In the genomic region with DNA sequence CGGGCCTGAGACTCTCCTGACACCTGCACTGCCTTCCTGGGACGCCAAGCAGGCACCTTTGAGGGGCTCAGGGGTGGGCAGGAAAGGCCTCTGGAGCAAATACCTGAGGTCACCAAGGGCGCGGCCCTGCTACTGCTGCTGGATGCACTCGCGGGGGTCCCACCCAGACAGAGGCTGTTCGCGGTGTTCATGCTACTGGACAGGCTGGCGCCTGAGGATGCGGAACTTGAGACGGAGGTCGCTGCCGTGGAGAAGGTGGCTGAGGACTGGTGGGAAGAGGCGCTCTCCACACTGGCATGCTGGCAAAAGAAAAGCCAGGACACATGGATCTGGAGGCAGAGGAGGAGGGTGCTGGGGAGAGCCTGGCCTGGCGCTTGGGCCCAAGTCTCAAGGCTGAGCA, we compare ENCODE assay signal across 20 cellular contexts.
"Had no signal": no experiment of that assay in that cellular context is flagged by ENCODE, and none has a peak within 500 bp of the region (broad histone marks: within the 10 kb centered on the region; RNA-seq: fewer than 3 reads in every experiment).

No MANE protein-coding gene starts in this region.

- H3K27me3 ChIP-seq: body of pancreas, neutrophil, thyroid gland had no signal

- H3K27me3 Mint-ChIP-seq: dendritic cell treated with granulocyte-macrophage colony-stimulating factor and Interleukin-4, amounts not matched to agents 40 ng/mL and 50 ng/mL, for 4 days; naive thymus-derived CD8-positive, alpha-beta T cell had no signal

- DNase-seq: activated CD4-positive, alpha-beta T cell treated with anti-CD3 and anti-CD28 coated beads for 1 hour; activated CD4-positive, alpha-beta T cell treated with anti-CD3 and anti-CD28 coated beads, Interleukin-2, amount 50 U/mL, for 1 hour; activated naive CD4-positive, alpha-beta T cell treated with Interleukin-2 at 50 U/mL for 16 hours; activated T-cell treated with anti-CD3 and anti-CD28 coated beads, Interleukin-2, amount 50 U/mL, for 4 hours; anterior cingulate cortex; body of pancreas; effector CD4-positive, alpha-beta T cell; foreskin melanocyte; immature natural killer cell; lower lobe of right lung; naive thymus-derived CD8-positive, alpha-beta T cell; stimulated activated CD4-positive, alpha-beta T cell treated with anti-CD3 and anti-CD28 coated beads, Interleukin-4, amount 100 ng/mL, for 1 hour; stimulated activated naive CD8-positive, alpha-beta T cell treated with anti-CD3 and anti-CD28 coated beads, Interleukin-15, Interleukin-2, amounts not matched to agents 100 U/mL and 50 U/mL, for 24 hours; thyroid gland; WERI-Rb-1 had no signal

- H3K27ac Mint-ChIP-seq: dendritic cell treated with granulocyte-macrophage colony-stimulating factor and Interleukin-4, amounts not matched to agents 40 ng/mL and 50 ng/mL, for 4 days; immature natural killer cell had no signal

- H3K9me3 Mint-ChIP-seq: activated T-cell treated with anti-CD3 and anti-CD28 coated beads, Interleukin-2, amount 50 U/mL, for 4 hours; dendritic cell treated with granulocyte-macrophage colony-stimulating factor and Interleukin-4, amounts not matched to agents 40 ng/mL and 50 ng/mL, for 4 days; immature natural killer cell; naive thymus-derived CD8-positive, alpha-beta T cell had no signal

- H3K4me3 Mint-ChIP-seq: activated T-cell treated with anti-CD3 and anti-CD28 coated beads, Interleukin-2, amount 50 U/mL, for 4 hours; dendritic cell treated with granulocyte-macrophage colony-stimulating factor and Interleukin-4, amounts not matched to agents 40 ng/mL and 50 ng/mL, for 4 days; immature natural killer cell; naive thymus-derived CD8-positive, alpha-beta T cell had no signal

- H3K4me1 Mint-ChIP-seq: immature natural killer cell had no signal

- H3K9me3 ChIP-seq: body of pancreas, lower lobe of right lung, neutrophil, thyroid gland had no signal

- ATAC-seq: activated T-cell treated with anti-CD3 and anti-CD28 coated beads, Interleukin-2, amount 50 U/mL, for 4 hours; body of pancreas; left lobe of liver; lower lobe of right lung; naive thymus-derived CD8-positive, alpha-beta T cell; SK-N-SH treated with all-trans-retinoic acid at 6 μM for 48 hours; stimulated activated naive CD8-positive, alpha-beta T cell treated with anti-CD3 and anti-CD28 coated beads, Interleukin-15, Interleukin-2, amounts not matched to agents 100 U/mL and 50 U/mL, for 24 hours had no signal

- H3K4me3 ChIP-seq: body of pancreas, lower lobe of right lung, thyroid gland had no signal

- H3K4me1 ChIP-seq: lower lobe of right lung, parathyroid adenoma, thyroid gland had no signal

- H3K27ac ChIP-seq: body of pancreas, lower lobe of right lung, neutrophil, parathyroid adenoma, thyroid gland, WERI-Rb-1 had no signal
